8 cellular contexts compared by ENCODE assay signal in the genomic region with DNA sequence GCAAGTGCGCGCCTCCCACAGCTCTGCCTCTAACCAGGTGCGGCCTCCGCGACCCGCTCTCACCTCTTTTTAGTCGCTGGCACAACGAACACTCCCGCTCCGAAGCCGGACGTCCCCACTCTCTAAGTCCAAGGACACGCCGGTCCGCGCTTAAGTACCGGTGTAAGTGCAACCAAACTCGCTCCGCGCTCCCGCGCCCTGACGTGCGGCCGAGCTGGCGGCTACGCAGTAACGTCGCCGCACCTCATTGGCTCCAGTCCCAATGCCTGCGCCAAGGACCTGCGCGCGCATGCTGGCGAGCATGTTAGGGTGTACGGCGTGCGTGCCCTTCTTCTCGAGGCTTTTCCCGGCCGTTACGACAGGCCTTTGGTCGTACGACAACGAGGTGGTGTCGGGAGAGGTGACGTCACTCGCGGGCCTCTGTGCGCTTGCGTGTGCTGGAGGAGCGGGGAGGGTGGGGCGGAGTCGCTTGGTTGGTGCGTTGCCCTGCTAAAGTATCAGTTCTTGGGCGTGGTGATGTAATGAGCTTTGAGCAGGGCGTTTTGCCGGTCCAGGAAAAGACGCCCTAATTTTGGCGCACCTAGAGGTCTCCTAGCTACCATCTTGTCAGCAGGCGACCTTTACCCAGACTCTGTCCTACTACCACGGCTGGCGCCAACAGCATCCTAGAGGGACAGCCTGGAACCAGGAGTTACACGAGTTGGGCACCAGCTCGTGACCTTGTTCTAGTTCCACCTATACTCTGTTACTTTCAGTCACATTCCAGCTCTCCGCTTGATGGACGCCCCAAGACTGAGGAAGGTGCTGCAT. TPM values are rescaled to one million over a fixed set of nuclear protein-coding genes. Genes with fewer than 3 reads are reported as not detected.
A peak's percentile ranks its signal among the peaks of the same experiment; 100 is the strongest.
DNase-seq lines count a peak whose midpoint lies in the region; ATAC-seq and TF ChIP-seq lines count a peak whose summit lies in the region.

A gene (minus strand): TSS at position 124 of the 810 bp plus-strand sequence. CDS start 1,141 bp downstream, outside the sequence.

- H3K27me3 ChIP-seq in prostate gland (replicated peaks; ENCODE audit: insufficient read depth), result no peaks in the 10 kb centered on the region

- under 1% methylated on average over 56 of the region's 67 CpGs for WGBS in prostate gland
- under 1% methylated on average over 67 of the region's 67 CpGs for WGBS in urinary bladder

- no peaks in the 10 kb centered on the region for H3K4me1 ChIP-seq in prostate gland (replicated peaks)
- H3K4me1 ChIP-seq in urinary bladder (ENCODE audit: insufficient read depth), result no peaks in the 10 kb centered on the region

- DNase-seq in NCI-H187 treated with DMSO at 0.1 percent for 48 hours (lab: John Stamatoyannopoulos, UW) (peak; percentile 93), anterior cingulate cortex (lab: John Stamatoyannopoulos, UW) (peak; percentile 92 to 100 (median 99)), left ventricle myocardium superior (peak; percentile 100), prostate gland (ENCODE audit: low spot score) (peak; percentile 99)

- H3K27ac ChIP-seq in prostate gland (peak within 1 kb of the TSS; percentile 87 to 89), urinary bladder (ENCODE audit: low read depth) (peak within 1 kb of the TSS; percentile 76)

- peak; percentile 98 for TF ChIP-seq POLR2A in prostate gland (IDR thresholded peaks at IDR 0.05)

- intact Hi-C loops in T-helper 2 cell treated with Interferon-gamma antibody and Interleukin-4, amounts not matched to agents 100 ng/mL and 5 ng/mL, for 36 hours (cut with micrococcal nuclease), result loop anchor here (1.0 to 2.0 kb wide), 10 partner anchors 35 to 1651 kb away; a partner anchor contains a TSS
- intact Hi-C loops in left ventricle myocardium superior (cut with micrococcal nuclease) (no loop called here), prostate gland (cut with DNase I) (no loop called here)

- ATAC-seq in GM18499 (IDR thresholded peaks at IDR 0.05; ENCODE audit: insufficient read depth, unreplicated experiment) (peak; percentile 87), HG02943 (IDR thresholded peaks at IDR 0.05; ENCODE audit: low read depth, unreplicated experiment) (peak; percentile 90), left ventricle myocardium superior (peak; percentile 98)

- no peaks in the 10 kb centered on the region for H3K9me3 ChIP-seq in prostate gland

- H3K4me3 ChIP-seq in prostate gland, result peak within 1 kb of the TSS; percentile 86 to 93
- H3K4me3 ChIP-seq in urinary bladder (ENCODE audit: low read depth, low read length), result peak within 1 kb of the TSS; percentile 73

- peak in 1 of 4 experiments; percentile 30 for TF ChIP-seq CTCF in prostate gland (IDR thresholded peaks at IDR 0.05)

- H3K36me3 ChIP-seq in prostate gland (no peaks in the 10 kb centered on the region), urinary bladder (ENCODE audit: insufficient read depth) (peaks cover 3% of the 10 kb centered on the region)

RNA-seq across cellular contexts. Expression of the gene that starts here (rescaled TPM):
- 152 and 157 TPM in 2 replicates for total RNA-seq in T-helper 2 cell treated with Interferon-gamma antibody and Interleukin-4, amounts not matched to agents 100 ng/mL and 5 ng/mL, for 36 hours
- total RNA-seq in left ventricle myocardium superior (711 TPM), prostate gland (10 to 100 TPM; 36.3 to 36.6 TPM), urinary bladder (57.1 TPM)
- 75.1 TPM for polyA plus RNA-seq in urinary bladder

Comparison
In these comparisons a context has a peak if more than half of its experiments do, and no peak if none do; other contexts are left out.
1. Peak in every context shown above with its lines: DNase-seq, ATAC-seq, H3K4me3 ChIP-seq and H3K27ac ChIP-seq.